26 cellular contexts compared by ENCODE assay signal in the genomic region with DNA sequence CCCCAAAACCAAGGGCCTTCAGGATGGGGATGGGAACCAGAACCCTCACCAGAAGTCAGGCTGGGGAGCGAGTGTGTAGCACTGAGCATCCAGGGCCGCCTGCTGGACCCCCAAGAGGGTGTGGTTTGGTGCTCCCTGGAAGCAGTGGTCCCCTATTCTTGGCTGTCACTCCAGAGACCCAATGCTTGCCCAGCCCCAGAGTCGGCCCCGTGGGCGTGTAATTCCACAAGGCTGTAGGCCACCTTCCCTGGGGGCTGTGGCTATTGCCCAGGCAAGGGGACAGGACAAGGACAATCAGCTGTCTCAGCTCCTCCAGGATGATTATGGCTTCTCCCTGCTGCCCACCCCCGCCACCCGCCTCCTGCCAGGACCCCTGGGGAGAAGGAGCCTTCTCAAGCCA. TPM values are rescaled to one million over a fixed set of nuclear protein-coding genes. Genes with fewer than 3 reads are reported as not detected.
"Had no signal": no experiment of that assay in that cellular context is flagged by ENCODE, and none has a peak within 500 bp of the region (broad histone marks: within the 10 kb centered on the region; RNA-seq: fewer than 3 reads in every experiment).

No MANE protein-coding gene starts in this region.

- H3K4me3 ChIP-seq: heart left ventricle, ovary, psoas muscle, right lobe of liver, testis, tibial nerve had no signal

- H3K36me3 Mint-ChIP-seq: natural killer cell had no signal

- H3K27ac Mint-ChIP-seq: dendritic cell treated with granulocyte-macrophage colony-stimulating factor and Interleukin-4, amounts not matched to agents 40 ng/mL and 50 ng/mL, for 4 days; natural killer cell; stimulated activated naive B cell treated with anti-CD40 and anti-IgM and Interleukin-4, amounts not matched to agents 10 μg/mL and 1 μg/mL and 100 μg/mL, for 72 hours had no signal

- H3K27ac ChIP-seq: heart left ventricle, ovary, psoas muscle, right lobe of liver, testis, tibial nerve had no signal

- DNase-seq: cerebellar nuclear complex; foreskin melanocyte; heart left ventricle; hippocampal formation; mammary epithelial cell; natural killer cell; nucleus accumbens; ovary; psoas muscle; retina; stimulated activated CD4-positive, alpha-beta T cell treated with anti-CD3 and anti-CD28 coated beads, Interleukin-2, amount 100 ng/mL, for 24 hours; stimulated activated CD4-positive, alpha-beta T cell treated with anti-CD3 and anti-CD28 coated beads, Interleukin-4, amount 100 ng/mL, for 4 hours; stimulated activated naive B cell treated with anti-CD40 and anti-IgM and Interleukin-4, amounts not matched to agents 10 μg/mL and 1 μg/mL and 100 μg/mL, for 72 hours; stimulated activated naive CD8-positive, alpha-beta T cell treated with anti-CD3 and anti-CD28 coated beads, Interleukin-15, amount 100 ng/mL, for 72 hours; testis had no signal

- H3K27me3 ChIP-seq: ovary, right lobe of liver, testis had no signal

- H3K4me1 Mint-ChIP-seq: natural killer cell; stimulated activated naive B cell treated with anti-CD40 and anti-IgM and Interleukin-4, amounts not matched to agents 10 μg/mL and 1 μg/mL and 100 μg/mL, for 72 hours had no signal

- H3K9me3 ChIP-seq: heart left ventricle, ovary, psoas muscle, right lobe of liver, testis, tibial nerve had no signal

- H3K36me3 ChIP-seq: heart left ventricle, ovary, right lobe of liver, tibial nerve had no signal

- H3K4me1 ChIP-seq: psoas muscle, right lobe of liver, testis, tibial nerve had no signal

- H3K9me3 Mint-ChIP-seq: dendritic cell treated with granulocyte-macrophage colony-stimulating factor and Interleukin-4, amounts not matched to agents 40 ng/mL and 50 ng/mL, for 4 days; natural killer cell; neural crest cell; stimulated activated naive B cell treated with anti-CD40 and anti-IgM and Interleukin-4, amounts not matched to agents 10 μg/mL and 1 μg/mL and 100 μg/mL, for 72 hours; stimulated activated naive CD8-positive, alpha-beta T cell treated with anti-CD3 and anti-CD28 coated beads, Interleukin-15, amount 100 ng/mL, for 72 hours had no signal

- H3K4me3 Mint-ChIP-seq: dendritic cell treated with granulocyte-macrophage colony-stimulating factor and Interleukin-4, amounts not matched to agents 40 ng/mL and 50 ng/mL, for 4 days; natural killer cell; neural crest cell; stimulated activated naive B cell treated with anti-CD40 and anti-IgM and Interleukin-4, amounts not matched to agents 10 μg/mL and 1 μg/mL and 100 μg/mL, for 72 hours; stimulated activated naive CD8-positive, alpha-beta T cell treated with anti-CD3 and anti-CD28 coated beads, Interleukin-15, amount 100 ng/mL, for 72 hours had no signal

- ATAC-seq: heart left ventricle; left lobe of liver; natural killer cell; psoas muscle; right lobe of liver; stimulated activated naive B cell treated with anti-CD40 and anti-IgM and Interleukin-4, amounts not matched to agents 10 μg/mL and 1 μg/mL and 100 μg/mL, for 72 hours; stimulated activated naive CD8-positive, alpha-beta T cell treated with anti-CD3 and anti-CD28 coated beads, Interleukin-15, amount 100 ng/mL, for 72 hours had no signal

RNA-seq across cellular contexts. Expression of gene IGDCC3, which starts 14.5 kb away (rescaled TPM):
- total RNA-seq: lower leg skin, mammary epithelial cell, natural killer cell, psoas muscle, right lobe of liver, subcutaneous adipose tissue, tibial nerve had no signal
- polyA plus RNA-seq: mammary epithelial cell, psoas muscle had no signal

RNA-seq across cellular contexts. Expression of gene RNU5B-1, which starts 58.8 kb away (rescaled TPM):
- total RNA-seq: left lobe of liver, lower leg skin, mammary epithelial cell, myocyte, skeletal muscle tissue, subcutaneous adipose tissue, testis, tibial nerve had no signal
- polyA plus RNA-seq: esophagus, heart left ventricle, mammary epithelial cell, ovary, psoas muscle, urinary bladder had no signal
